In genomic region chr11:48055292-48056132, GRCh38 we compare ENCODE assay signal across 8 cellular contexts.
DNase-seq lines count a peak whose midpoint lies in the region; ATAC-seq and TF ChIP-seq lines count a peak whose summit lies in the region.

No MANE protein-coding gene starts in this region.

- 29 to 41% (median 37%) methylated on average over 9 to 12 of the region's 12 CpGs for WGBS in spleen, 5 donors

- ATAC-seq in HG03045 (IDR thresholded peaks at IDR 0.05; ENCODE audit: unreplicated experiment): no peak

- no peaks in the 10 kb centered on the region for H3K36me3 ChIP-seq in spleen

- H3K4me1 ChIP-seq in spleen: peaks cover 56 to 94% (median 78%) of the 10 kb centered on the region in 6 donors

- intact Hi-C loops in spleen (cut with DNase I; ENCODE audit: low total_unique reads): no loop called here

- H3K27ac ChIP-seq in spleen: peak overlapping the region; percentile 6 to 85 (median 66)

- no peaks in the 10 kb centered on the region for H3K27me3 ChIP-seq in spleen (replicated peaks in 1 of 7)

- H3K9me3 ChIP-seq in spleen: no peaks in the 10 kb centered on the region

- DNase-seq in COR-L47 (lab: John Stamatoyannopoulos, UW) (peak; percentile 1), HK-2 (ENCODE audit: unreplicated experiment) (peak; percentile 52), spleen (no peak), amniotic stem cell (lab: John Stamatoyannopoulos, UW) (no peak), pons (ENCODE audit: low spot score) (no peak)
- DNase-seq in activated CD4-positive, alpha-beta T cell treated with anti-CD3 and anti-CD28 coated beads for 1 hour: peak; percentile 19
- peak; percentile 27 for DNase-seq in effector CD4-positive, alpha-beta T cell

- no peak for TF ChIP-seq CTCF in spleen (IDR thresholded peaks at IDR 0.05 in 8 of 11, conservative IDR thresholded peaks at IDR 0.05 in 3 of 11)

- TF ChIP-seq POLR2A in spleen (IDR thresholded peaks at IDR 0.05): no peak

- H3K4me3 ChIP-seq in spleen: peak overlapping the region in 3 of 8 donors; percentile 2 to 55 (median 16)

Comparison
In these comparisons a context has a peak if more than half of its experiments do, and no peak if none do; other contexts are left out.
1. DNase-seq: peak in COR-L47 (single experiment), HK-2 (single experiment), activated CD4-positive, alpha-beta T cell treated with anti-CD3 and anti-CD28 coated beads for 1 hour (single experiment) and effector CD4-positive, alpha-beta T cell (single experiment); none in spleen (single experiment), amniotic stem cell (single experiment) and pons (single experiment).